ENCODE assay signal across 9 cellular contexts in the genomic region with DNA sequence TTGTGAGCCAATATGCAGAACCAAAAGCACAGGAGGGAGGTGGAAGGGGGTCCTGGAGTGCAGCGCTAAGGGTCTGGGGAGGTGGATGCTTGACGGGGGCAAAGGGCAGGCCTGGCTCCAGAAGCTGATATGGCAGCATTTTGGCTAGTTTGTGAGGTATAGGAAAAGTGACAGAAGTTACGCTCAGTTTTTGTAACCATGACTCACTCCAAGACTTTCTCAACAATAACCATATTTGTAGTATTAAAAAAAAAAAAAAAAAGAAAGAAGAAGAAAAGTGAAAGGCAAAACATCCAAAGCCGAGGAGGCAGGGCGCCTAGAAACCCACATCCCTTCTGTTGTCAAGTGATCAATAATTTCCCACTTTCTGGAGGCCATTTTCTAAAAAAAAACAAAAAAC.
A peak's percentile ranks its signal among the peaks of the same experiment; 100 is the strongest.
DNase-seq lines count a peak whose midpoint lies in the region; ATAC-seq and TF ChIP-seq lines count a peak whose summit lies in the region.
"Had no signal": no experiment of that assay in that cellular context is flagged by ENCODE, and none has a peak within 500 bp of the region (broad histone marks: within the 10 kb centered on the region; RNA-seq: fewer than 3 reads in every experiment).

No MANE protein-coding gene starts in this region.

- peaks cover 0 to 2% (median 0%) of the 10 kb centered on the region in 3 donors for H3K27me3 Mint-ChIP-seq in CD14-positive monocyte (ENCODE audit: low read depth in 3 of 3)
- no peaks in the 10 kb centered on the region for H3K27me3 Mint-ChIP-seq in T-helper 2 cell treated with Interferon-gamma antibody and Interleukin-4, amounts not matched to agents 5 μg/mL and 100 μg/mL, for 36 hours (ENCODE audit: low read depth)

- H3K4me3 ChIP-seq in sigmoid colon: peak overlapping the region in 1 of 4 donors; percentile 5

- H3K9me3 Mint-ChIP-seq in CD14-positive monocyte: no peaks in the 10 kb centered on the region
- no peaks in the 10 kb centered on the region for H3K9me3 Mint-ChIP-seq in T-helper 2 cell treated with Interferon-gamma antibody and Interleukin-4, amounts not matched to agents 5 μg/mL and 100 μg/mL, for 36 hours

- no peaks in the 10 kb centered on the region for H3K9me3 ChIP-seq in sigmoid colon

- no peak for TF ChIP-seq CTCF in CD14-positive monocyte (IDR thresholded peaks at IDR 0.05)
- TF ChIP-seq CTCF in sigmoid colon (IDR thresholded peaks at IDR 0.05): no peak
- no peak for TF ChIP-seq CTCF in GM13976 (IDR thresholded peaks at IDR 0.05; ENCODE audit: borderline replicate concordance, control extremely low read depth, extremely low read depth, insufficient read depth, missing control alignments)

- intact Hi-C loops in CD14-positive monocyte (cut with micrococcal nuclease) (no loop called here), sigmoid colon (cut with DNase I) (no loop called here)

- TF ChIP-seq POLR2A in sigmoid colon (IDR thresholded peaks at IDR 0.05): no peak

- H3K36me3 Mint-ChIP-seq in CD14-positive monocyte: peaks cover 25 to 56% of the 10 kb centered on the region in 2 donors
- H3K36me3 Mint-ChIP-seq in T-helper 2 cell treated with Interferon-gamma antibody and Interleukin-4, amounts not matched to agents 5 μg/mL and 100 μg/mL, for 36 hours (ENCODE audit: low read depth): peaks cover 22% of the 10 kb centered on the region

- peak overlapping the region; percentile 97 to 100 (median 99) for H3K27ac Mint-ChIP-seq in CD14-positive monocyte
- peak overlapping the region; percentile 91 for H3K27ac Mint-ChIP-seq in T-helper 2 cell treated with Interferon-gamma antibody and Interleukin-4, amounts not matched to agents 5 μg/mL and 100 μg/mL, for 36 hours

- DNase-seq in CD14-positive monocyte (ENCODE audit: low spot score) (no peak), caudate nucleus (lab: John Stamatoyannopoulos, UW) (no peak), sigmoid colon (no peak), GM13976 (ENCODE audit: low spot score) (no peak), NCI-H446 (lab: John Stamatoyannopoulos, UW) (no peak)
- peak; percentile 64 for DNase-seq in T-helper 2 cell treated with Interferon-gamma antibody and Interleukin-4, amounts not matched to agents 5 μg/mL and 100 μg/mL, for 36 hours (ENCODE audit: low spot score)
- DNase-seq: T1000 had no signal

- H3K4me1 ChIP-seq in sigmoid colon: peaks cover 0 to 100% (median 100%) of the 10 kb centered on the region in 4 donors

- H3K27me3 ChIP-seq in sigmoid colon: no peaks in the 10 kb centered on the region

- TF ChIP-seq EP300 in sigmoid colon (IDR thresholded peaks at IDR 0.05): no peak

- peak overlapping the region in 1 of 2 donors; percentile 69 for H3K4me3 Mint-ChIP-seq in CD14-positive monocyte
- H3K4me3 Mint-ChIP-seq in T-helper 2 cell treated with Interferon-gamma antibody and Interleukin-4, amounts not matched to agents 5 μg/mL and 100 μg/mL, for 36 hours: peak overlapping the region; percentile 66

- peak overlapping the region; percentile 18 for H3K27ac ChIP-seq in caudate nucleus (ENCODE audit: low read depth, low read length)
- peak overlapping the region; percentile 93 to 99 (median 94) for H3K27ac ChIP-seq in sigmoid colon

- in situ Hi-C loops in GM13976 (cut with MboI; ENCODE audit: low sequenced_read_pairs, unreplicated experiment): no loop called here

- peaks cover 0 to 8% (median 0%) of the 10 kb centered on the region in 4 donors for H3K36me3 ChIP-seq in sigmoid colon

- peaks cover 85% of the 10 kb centered on the region for H3K4me1 Mint-ChIP-seq in CD14-positive monocyte
- H3K4me1 Mint-ChIP-seq in T-helper 2 cell treated with Interferon-gamma antibody and Interleukin-4, amounts not matched to agents 5 μg/mL and 100 μg/mL, for 36 hours (ENCODE audit: low read depth): peaks cover 57% of the 10 kb centered on the region

- WGBS in sigmoid colon, 2 donors: 68 to 77% methylated on average over 5 of the region's 5 CpGs

- ATAC-seq in HG03135 (IDR thresholded peaks at IDR 0.05; ENCODE audit: unreplicated experiment) (no peak), HG03175 (IDR thresholded peaks at IDR 0.05; ENCODE audit: unreplicated experiment) (no peak)
